ENCODE assay signal across 8 cellular contexts in genomic region chr1:3899776-3900149, GRCh38. TPM values are rescaled to one million over a fixed set of nuclear protein-coding genes. Genes with fewer than 3 reads are reported as not detected.
DNase-seq lines count a peak whose midpoint lies in the region; ATAC-seq, FAIRE-seq and TF ChIP-seq lines count a peak whose summit lies in the region.

No MANE protein-coding gene starts in this region.

- peaks cover 30 to 71% (median 42%) of the 10 kb centered on the region in 4 donors for H3K4me1 Mint-ChIP-seq in CD4-positive, alpha-beta memory T cell
- peaks cover 32% of the 10 kb centered on the region for H3K4me1 Mint-ChIP-seq in nephron

- peak overlapping the region; percentile 83 to 99 (median 96) for H3K27ac Mint-ChIP-seq in CD4-positive, alpha-beta memory T cell
- H3K27ac Mint-ChIP-seq in nephron: peak overlapping the region in 2 of 3 experiments; percentile 98 to 100

- H3K4me3 Mint-ChIP-seq in CD4-positive, alpha-beta memory T cell: peak overlapping the region; percentile 86 to 98 (median 94)
- peak overlapping the region; percentile 92 to 95 (median 92) for H3K4me3 Mint-ChIP-seq in nephron

- intact Hi-C loops in CD4-positive, alpha-beta memory T cell (cut with micrococcal nuclease): loop anchor here (1.0 kb wide), 4 partner anchors 9 to 127 kb away; partner anchors contain the start of genes CEP104, DFFB, LRRC47 and SMIM1

- TF ChIP-seq CTCF in NB4 (IDR thresholded peaks at IDR 0.05; ENCODE audit: low read depth, low read length): no peak
- TF ChIP-seq CTCF in coronary artery (IDR thresholded peaks at IDR 0.05): no peak
- TF ChIP-seq CTCF in nephron (IDR thresholded peaks at IDR 0.05; ENCODE audit: unreplicated experiment in 3 of 3): peak in 1 of 3 experiments; percentile 8

- no peak for TF ChIP-seq POLR2A in NB4 (IDR thresholded peaks at IDR 0.05; ENCODE audit: extremely low read depth, insufficient read length)

- no peaks in the 10 kb centered on the region for H3K9me3 ChIP-seq in CD4-positive, alpha-beta memory T cell (ENCODE audit: control insufficient read depth in 1 of 2, low read length in 2 of 2)

- POLR2A ChIA-PET in CD4-positive, alpha-beta memory T cell (lab: Charles Lee; ENCODE audit: partially characterized antibody): interaction anchor here (1.2 to 5.3 kb wide), 6 partner anchors 9 to 124 kb away, joined by 3 to 73 read pairs (median 8); partner anchors contain the start of genes CEP104, DFFB and LRRC47

- no peak for DNase-seq in CD4-positive, alpha-beta memory T cell
- no peak for DNase-seq in NB4 (ENCODE audit: low read depth)
- DNase-seq in coronary artery (ENCODE audit: low spot score): no peak
- DNase-seq in kidney glomerular epithelial cell (lab: John Stamatoyannopoulos, UW): no peak
- DNase-seq in urothelium cell line (ENCODE audit: low spot score): no peak

- peak; percentile 4 for ATAC-seq in GM21381 (IDR thresholded peaks at IDR 0.05; ENCODE audit: unreplicated experiment)
- ATAC-seq in HG02852 (IDR thresholded peaks at IDR 0.05; ENCODE audit: unreplicated experiment): no peak

- peaks cover 0 to 21% (median 13%) of the 10 kb centered on the region in 8 donors for H3K9me3 Mint-ChIP-seq in CD4-positive, alpha-beta memory T cell
- H3K9me3 Mint-ChIP-seq in nephron: peaks cover 16% of the 10 kb centered on the region

- H3K27me3 ChIP-seq in CD4-positive, alpha-beta memory T cell (ENCODE audit: insufficient read depth, low read length): no peaks in the 10 kb centered on the region

- no peak for FAIRE-seq in urothelium cell line (lab: Jason Lieb, UNC)

- peaks cover 19 to 33% of the 10 kb centered on the region in 2 donors for H3K36me3 Mint-ChIP-seq in CD4-positive, alpha-beta memory T cell
- H3K36me3 Mint-ChIP-seq in nephron (ENCODE audit: low read depth): peaks cover 36% of the 10 kb centered on the region

- peaks cover 52% of the 10 kb centered on the region for H3K4me1 ChIP-seq in CD4-positive, alpha-beta memory T cell (ENCODE audit: insufficient read depth, low read length)

- H3K4me3 ChIP-seq in CD4-positive, alpha-beta memory T cell (ENCODE audit: low read length in 2 of 2): peak overlapping the region; percentile 54 to 84
- H3K4me3 ChIP-seq in NB4 (ENCODE audit: low read depth, low read length): peak overlapping the region; percentile 86
- peak overlapping the region; percentile 96 for H3K4me3 ChIP-seq in coronary artery

- CTCF ChIA-PET in CD4-positive, alpha-beta memory T cell (lab: Charles Lee; ENCODE audit: partially characterized antibody): interaction anchor here (1.2 to 2.3 kb wide), 3 partner anchors 9 to 42 kb away, joined by 3 to 8 read pairs (median 5); partner anchors contain the start of genes CEP104 and DFFB

- H3K27me3 Mint-ChIP-seq in CD4-positive, alpha-beta memory T cell: no peaks in the 10 kb centered on the region
- peaks cover 3% of the 10 kb centered on the region for H3K27me3 Mint-ChIP-seq in nephron (ENCODE audit: low read depth)

- H3K27ac ChIP-seq in CD4-positive, alpha-beta memory T cell (ENCODE audit: low read depth, low read length): peak overlapping the region; percentile 81
- H3K27ac ChIP-seq in coronary artery: peak overlapping the region; percentile 83 to 99

- no peaks in the 10 kb centered on the region for H3K36me3 ChIP-seq in CD4-positive, alpha-beta memory T cell (ENCODE audit: insufficient read depth, low read length)

RNA-seq across cellular contexts. Expression of gene C1orf174, which starts 0.3 kb away (rescaled TPM):
- 10 to 100 TPM; 34.6 to 36.0 TPM for total RNA-seq in CD4-positive, alpha-beta memory T cell
- polyA plus RNA-seq in CD4-positive, alpha-beta memory T cell: 10 to 100 TPM; 21.8 to 33.9 TPM

RNA-seq across cellular contexts. Expression of gene DFFB, which starts 42.5 kb away (rescaled TPM):
- total RNA-seq in CD4-positive, alpha-beta memory T cell: 10 to 100 TPM; 23.2 to 26.1 TPM
- polyA plus RNA-seq in CD4-positive, alpha-beta memory T cell: 10 to 100 TPM in 1 of 2 donors, 1 to 10 TPM in 1; 8.2 to 13.0 TPM

RNA-seq across cellular contexts. Expression of gene CEP104, which starts 42.8 kb away (rescaled TPM):
- total RNA-seq in CD4-positive, alpha-beta memory T cell: 10 to 100 TPM; 64.0 to 64.4 TPM
- polyA plus RNA-seq in CD4-positive, alpha-beta memory T cell: 10 to 100 TPM; 10.3 to 30.7 TPM
